In genomic region chr16:31695667-31696066, GRCh38 we compare ENCODE assay signal across 10 cellular contexts.
A peak's percentile ranks its signal among the peaks of the same experiment; 100 is the strongest.
DNase-seq lines count a peak whose midpoint lies in the region; FAIRE-seq and TF ChIP-seq lines count a peak whose summit lies in the region.
"Had no signal": no experiment of that assay in that cellular context is flagged by ENCODE, and none has a peak within 500 bp of the region (broad histone marks: within the 10 kb centered on the region; RNA-seq: fewer than 3 reads in every experiment).

No MANE protein-coding gene starts in this region.

- peaks cover 7% of the 10 kb centered on the region for H3K4me1 Mint-ChIP-seq in activated T-helper 2 cell treated with anti-CD3 and anti-CD28 coated beads, Interferon-gamma antibody, Interleukin-2, Interleukin-4, amounts not matched to agents 10 μg/mL and 5 μg/mL and 100 μg/mL, durations not matched to agents 14 hours and 24 hours and 36 hours (ENCODE audit: low read depth)
- no peaks in the 10 kb centered on the region for H3K4me1 Mint-ChIP-seq in progenitor cell of endocrine pancreas (ENCODE audit: low read depth)

- H3K9me3 Mint-ChIP-seq in activated T-helper 2 cell treated with anti-CD3 and anti-CD28 coated beads, Interferon-gamma antibody, Interleukin-2, Interleukin-4, amounts not matched to agents 10 μg/mL and 5 μg/mL and 100 μg/mL, durations not matched to agents 14 hours and 24 hours and 36 hours = peaks cover 3% of the 10 kb centered on the region
- H3K9me3 Mint-ChIP-seq in progenitor cell of endocrine pancreas (ENCODE audit: low read depth) = no peaks in the 10 kb centered on the region

- FAIRE-seq in GM12891 (lab: Jason Lieb, UNC) = no peak

- H3K36me3 ChIP-seq in A673 (ENCODE audit: insufficient read depth, low read length, poor library complexity, severe bottlenecking) (no peaks in the 10 kb centered on the region), tibial artery (no peaks in the 10 kb centered on the region)

- CTCF ChIA-PET in A673 (lab: Charles Lee) = no interaction called here

- no peak overlapping the region for H3K27ac ChIP-seq in A673 (ENCODE audit: low read depth, low read length, poor library complexity, severe bottlenecking)
- no peak overlapping the region for H3K27ac ChIP-seq in tibial artery

- TF ChIP-seq POLR2A in GM12891 (IDR thresholded peaks at IDR 0.05; ENCODE audit: low read depth, low read length) = no peak

- no peak overlapping the region for H3K27ac Mint-ChIP-seq in activated T-helper 2 cell treated with anti-CD3 and anti-CD28 coated beads, Interferon-gamma antibody, Interleukin-2, Interleukin-4, amounts not matched to agents 10 μg/mL and 5 μg/mL and 100 μg/mL, durations not matched to agents 14 hours and 24 hours and 36 hours
- H3K27ac Mint-ChIP-seq in progenitor cell of endocrine pancreas = no peak overlapping the region

- no TSS peak for BruUV-seq in A673 (replicated peaks; lab: Mats Ljungman, UMichigan)

- H3K9me3 ChIP-seq in A673 (ENCODE audit: low read depth, low read length, poor library complexity, severe bottlenecking) = no peaks in the 10 kb centered on the region
- no peaks in the 10 kb centered on the region for H3K9me3 ChIP-seq in tibial artery

- TF ChIP-seq CTCF in A673 (conservative IDR thresholded peaks at IDR 0.05; ENCODE audit: low read depth, low read length) (no peak), tibial artery (IDR thresholded peaks at IDR 0.05) (no peak), progenitor cell of endocrine pancreas (IDR thresholded peaks at IDR 0.05; ENCODE audit: unreplicated experiment) (no peak)

- no peaks in the 10 kb centered on the region for H3K36me3 Mint-ChIP-seq in activated T-helper 2 cell treated with anti-CD3 and anti-CD28 coated beads, Interferon-gamma antibody, Interleukin-2, Interleukin-4, amounts not matched to agents 10 μg/mL and 5 μg/mL and 100 μg/mL, durations not matched to agents 14 hours and 24 hours and 36 hours (ENCODE audit: low read depth)
- H3K36me3 Mint-ChIP-seq in progenitor cell of endocrine pancreas (ENCODE audit: insufficient read depth) = no peaks in the 10 kb centered on the region

- peak; percentile 10 for DNase-seq in A673 (ENCODE audit: low spot score)
- no peak for DNase-seq in GM12891 (ENCODE audit: insufficient read length, low spot score)
- peak; percentile 99 for DNase-seq in Kasumi-1 (lab: John Stamatoyannopoulos, UW)
- peak; percentile 64 for DNase-seq in activated T-helper 2 cell treated with anti-CD3 and anti-CD28 coated beads, Interferon-gamma antibody, Interleukin-2, Interleukin-4, amounts not matched to agents 10 μg/mL and 5 μg/mL and 100 μg/mL, durations not matched to agents 14 hours and 24 hours and 36 hours (ENCODE audit: low spot score)
- DNase-seq in tibial artery = no peak
- no peak for DNase-seq in cerebellum (ENCODE audit: low spot score)
- DNase-seq in progenitor cell of endocrine pancreas (ENCODE audit: low spot score, unreplicated experiment) = no peak
- no peak for DNase-seq in Ammon's horn (ENCODE audit: low spot score)
- DNase-seq: NCI-H524 treated with DMSO at 0.1 percent for 48 hours had no signal

- H3K4me1 ChIP-seq in A673 (ENCODE audit: insufficient read depth, low read length, poor library complexity, severe bottlenecking) (no peaks in the 10 kb centered on the region), tibial artery (peaks cover 0 to 3% (median 0%) of the 10 kb centered on the region in 4 donors)

- H3K4me3 Mint-ChIP-seq in activated T-helper 2 cell treated with anti-CD3 and anti-CD28 coated beads, Interferon-gamma antibody, Interleukin-2, Interleukin-4, amounts not matched to agents 10 μg/mL and 5 μg/mL and 100 μg/mL, durations not matched to agents 14 hours and 24 hours and 36 hours (ENCODE audit: low read depth) = no peak overlapping the region
- no peak overlapping the region for H3K4me3 Mint-ChIP-seq in progenitor cell of endocrine pancreas (ENCODE audit: low read depth)

- peaks cover 20% of the 10 kb centered on the region for H3K27me3 Mint-ChIP-seq in activated T-helper 2 cell treated with anti-CD3 and anti-CD28 coated beads, Interferon-gamma antibody, Interleukin-2, Interleukin-4, amounts not matched to agents 10 μg/mL and 5 μg/mL and 100 μg/mL, durations not matched to agents 14 hours and 24 hours and 36 hours (ENCODE audit: low read depth)
- H3K27me3 Mint-ChIP-seq in progenitor cell of endocrine pancreas = peaks cover 5% of the 10 kb centered on the region

- H3K27me3 ChIP-seq in A673 (replicated peaks; ENCODE audit: insufficient read depth, low read depth, low read length, poor library complexity) (no peaks in the 10 kb centered on the region), tibial artery (peaks cover 0 to 5% of the 10 kb centered on the region in 2 donors)

- POLR2A ChIA-PET in A673 (lab: Charles Lee; ENCODE audit: low non-redundant PET) = no interaction called here

- intact Hi-C loops in A673 (cut with micrococcal nuclease; ENCODE audit: unreplicated experiment) = loop anchor here (10.0 kb wide), 1 partner anchor 241 kb away; the partner anchor contains the start of gene ARMC5
- intact Hi-C loops in activated T-helper 2 cell treated with anti-CD3 and anti-CD28 coated beads, Interferon-gamma antibody, Interleukin-2, Interleukin-4, amounts not matched to agents 10 μg/mL and 5 μg/mL and 100 μg/mL, durations not matched to agents 14 hours and 24 hours and 36 hours (cut with micrococcal nuclease) = loop anchor here (1.0 to 5.0 kb wide), 2 partner anchors 18 to 188 kb away; partner anchors contain the start of gene RUSF1
- intact Hi-C loops in tibial artery (cut with DNase I; ENCODE audit: low total_unique reads) = no loop called here

- no peak overlapping the region for H3K4me3 ChIP-seq in A673 (ENCODE audit: low read depth, low read length, poor library complexity, severe bottlenecking)
- no peak overlapping the region for H3K4me3 ChIP-seq in tibial artery
- H3K4me3 ChIP-seq: lung had no signal

TF ChIP-seq in GM12891, 5 proteins besides CTCF, POLR2A, EP300 and RAD21:
- TF ChIP-seq PAX5 (IDR thresholded peaks at IDR 0.05; ENCODE audit: insufficient read depth, low read length, severe bottlenecking) = no peak
- peak; percentile 27 for TF ChIP-seq SPI1 (IDR thresholded peaks at IDR 0.05; ENCODE audit: low read depth, low read length)

Comparison
In these comparisons a context has a peak if more than half of its experiments do, and no peak if none do; other contexts are left out.
1. DNase-seq: peak in A673 (single experiment), Kasumi-1 (2 of 2) and activated T-helper 2 cell treated with anti-CD3 and anti-CD28 coated beads, Interferon-gamma antibody, Interleukin-2, Interleukin-4, amounts not matched to agents 10 μg/mL and 5 μg/mL and 100 μg/mL, durations not matched to agents 14 hours and 24 hours and 36 hours (single experiment); none in GM12891 (single experiment), tibial artery (0 of 2), cerebellum (single experiment), progenitor cell of endocrine pancreas (single experiment) and Ammon's horn (single experiment).